8 cellular contexts compared by ENCODE assay signal in genomic region chr3:111538687-111539086, GRCh38. TPM values are rescaled to one million over a fixed set of nuclear protein-coding genes. Genes with fewer than 3 reads are reported as not detected.
DNase-seq lines count a peak whose midpoint lies in the region; ATAC-seq and TF ChIP-seq lines count a peak whose summit lies in the region.

No MANE protein-coding gene starts in this region.

- no peak overlapping the region for H3K4me3 ChIP-seq in right atrium auricular region

- DNase-seq in NOMO-1 treated with dmso at 0.1 percent for 144 hours (lab: John Stamatoyannopoulos, UW; ENCODE audit: unreplicated experiment) (peak; percentile 18), fibroblast of the conjunctiva (ENCODE audit: low read depth) (peak; percentile 18), right atrium auricular region (ENCODE audit: low spot score) (no peak), GM13976 (ENCODE audit: low spot score) (no peak), ureter (ENCODE audit: low spot score) (no peak), SW 1271 (lab: John Stamatoyannopoulos, UW) (no peak)

- TF ChIP-seq CTCF in right atrium auricular region (IDR thresholded peaks at IDR 0.05) (no peak), GM13976 (IDR thresholded peaks at IDR 0.05; ENCODE audit: borderline replicate concordance, control extremely low read depth, extremely low read depth, insufficient read depth, missing control alignments) (no peak)

- no peaks in the 10 kb centered on the region for H3K36me3 ChIP-seq in right atrium auricular region

- H3K27ac ChIP-seq in right atrium auricular region, result no peak overlapping the region

- in situ Hi-C loops in GM13976 (cut with MboI; ENCODE audit: low sequenced_read_pairs, unreplicated experiment), result loop anchor here (25.0 kb wide), 1 partner anchor 1801 kb away; no protein-coding TSS in a partner anchor

- H3K4me1 ChIP-seq in right atrium auricular region, result no peaks in the 10 kb centered on the region

- no peaks in the 10 kb centered on the region for H3K9me3 ChIP-seq in right atrium auricular region

- no peaks in the 10 kb centered on the region for H3K27me3 ChIP-seq in right atrium auricular region

- ATAC-seq in GM18520 (IDR thresholded peaks at IDR 0.05; ENCODE audit: unreplicated experiment) (peak; percentile 28), HG02763 (IDR thresholded peaks at IDR 0.05; ENCODE audit: unreplicated experiment) (peak; percentile 33)

RNA-seq across cellular contexts. Expression of gene CD96, which starts 3.3 kb away (rescaled TPM):
- total RNA-seq in right atrium auricular region (under 1 TPM; 0.55 to 0.85 TPM), ureter (45.9 TPM)

RNA-seq across cellular contexts. Expression of gene ZBED2, which starts 56.5 kb away (rescaled TPM):
- total RNA-seq in right atrium auricular region (under 1 TPM in 1 of 2 donors, not detected in 1; 0.47 TPM), ureter (not detected)

Comparison
In these comparisons a context has a peak if more than half of its experiments do, and no peak if none do; other contexts are left out.
1. DNase-seq: peak in NOMO-1 treated with dmso at 0.1 percent for 144 hours (single experiment) and fibroblast of the conjunctiva (single experiment); none in right atrium auricular region (single experiment), GM13976 (single experiment), ureter (single experiment) and SW 1271 (0 of 2).
2. RNA of gene CD96, which starts 3.3 kb away (total RNA-seq): 45.9 TPM in ureter (single experiment); 0.55 to 0.85 TPM in right atrium auricular region; every median in the first group is over 10 times any median in the second.